In the genomic region with DNA sequence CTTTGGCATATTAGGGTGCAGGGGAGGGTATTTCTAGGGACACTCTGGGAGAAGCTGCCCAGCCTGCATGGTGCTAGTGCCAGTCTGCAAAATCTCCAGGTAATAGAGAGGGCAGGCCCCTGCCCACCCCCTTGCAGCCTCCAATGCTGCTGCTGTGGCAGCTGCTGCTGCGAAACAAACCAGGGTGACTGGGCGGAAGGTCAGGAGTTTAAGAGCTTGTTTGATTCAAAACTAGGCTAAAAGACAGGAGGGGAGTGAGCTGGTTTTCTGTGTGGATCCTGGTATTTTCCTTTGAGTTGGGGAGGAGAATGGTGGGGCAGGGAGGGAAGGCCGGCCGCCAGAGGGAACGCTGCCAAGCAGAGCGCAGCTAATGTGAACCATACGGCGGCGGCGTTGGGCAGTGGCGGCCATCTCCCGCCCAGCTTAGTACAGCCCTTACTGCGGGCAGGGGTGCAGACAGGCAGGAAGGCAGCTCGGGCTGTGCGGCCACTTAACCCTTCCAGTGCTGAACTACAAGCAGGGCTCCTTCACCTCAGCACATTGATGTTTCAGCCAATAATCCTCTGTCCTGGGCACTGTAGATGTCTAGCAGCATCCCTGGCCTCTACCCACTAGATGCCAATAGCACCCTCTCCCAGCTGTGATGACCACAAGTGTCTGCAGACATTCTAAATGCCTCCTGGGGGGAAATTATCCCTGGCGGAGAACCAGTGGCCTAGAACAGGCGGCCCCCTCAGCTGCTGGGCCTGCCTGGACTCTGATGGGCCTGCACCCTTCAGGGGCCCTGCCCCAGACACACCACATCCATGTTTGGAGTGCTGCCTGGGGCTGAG, we compare ENCODE assay signal across 10 cellular contexts.
DNase-seq lines count a peak whose midpoint lies in the region; ATAC-seq and TF ChIP-seq lines count a peak whose summit lies in the region.
"Had no signal": no experiment of that assay in that cellular context is flagged by ENCODE, and none has a peak within 500 bp of the region (broad histone marks: within the 10 kb centered on the region; RNA-seq: fewer than 3 reads in every experiment).

No MANE protein-coding gene starts in this region.

- TF ChIP-seq CTCF in Peyer's patch (IDR thresholded peaks at IDR 0.05): no peak

- DNase-seq in AG20443 (ENCODE audit: low spot score) (peak; percentile 92), RPMI7951 (ENCODE audit: low read depth) (peak; percentile 98), fibroblast of the conjunctiva (ENCODE audit: low read depth) (peak; percentile 90), Peyer's patch (no peak), CD1c-positive myeloid dendritic cell (ENCODE audit: extremely low spot score) (no peak)
- DNase-seq: activated gamma-delta T cell treated with Interleukin-2 at 50 U/mL for 16 hours, DMS79 had no signal

- H3K27me3 ChIP-seq in neuron (ENCODE audit: insufficient read depth, low read length) (no peaks in the 10 kb centered on the region), Peyer's patch (no peaks in the 10 kb centered on the region)

- H3K4me3 ChIP-seq in neuron (ENCODE audit: low read length): no peak overlapping the region
- H3K4me3 ChIP-seq in Peyer's patch: no peak overlapping the region

- no peak for TF ChIP-seq POLR2A in Peyer's patch (IDR thresholded peaks at IDR 0.05)

- H3K4me1 ChIP-seq in neuron (ENCODE audit: insufficient read depth, low read length) (peaks cover 30% of the 10 kb centered on the region), Peyer's patch (peaks cover 0 to 10% (median 0%) of the 10 kb centered on the region in 4 donors)

- ATAC-seq in GM21528 (IDR thresholded peaks at IDR 0.05; ENCODE audit: low FRiP score, unreplicated experiment) (no peak), HG03354 (IDR thresholded peaks at IDR 0.05; ENCODE audit: poor library complexity, severe bottlenecking, unreplicated experiment) (no peak)

- H3K9me3 ChIP-seq in neuron (ENCODE audit: low read length) (no peaks in the 10 kb centered on the region), Peyer's patch (no peaks in the 10 kb centered on the region)

- peak overlapping the region; percentile 43 for H2AFZ ChIP-seq in neuron (ENCODE audit: low read depth, low read length)

- H3K27ac ChIP-seq in Peyer's patch: no peak overlapping the region

- no peaks in the 10 kb centered on the region for H3K36me3 ChIP-seq in neuron (ENCODE audit: insufficient read depth, low read length)
- no peaks in the 10 kb centered on the region for H3K36me3 ChIP-seq in Peyer's patch

Comparison
In these comparisons a context has a peak if more than half of its experiments do, and no peak if none do; other contexts are left out.
1. DNase-seq: peak in AG20443 (single experiment), RPMI7951 (single experiment) and fibroblast of the conjunctiva (single experiment); none in Peyer's patch (0 of 3) and CD1c-positive myeloid dendritic cell (single experiment).